11 cellular contexts compared by ENCODE assay signal in genomic region chr11:67563354-67564114, GRCh38. TPM values are rescaled to one million over a fixed set of nuclear protein-coding genes. Genes with fewer than 3 reads are reported as not detected.
DNase-seq lines count a peak whose midpoint lies in the region; ATAC-seq and TF ChIP-seq lines count a peak whose summit lies in the region.
"Had no signal": no experiment of that assay in that cellular context is flagged by ENCODE, and none has a peak within 500 bp of the region (broad histone marks: within the 10 kb centered on the region; RNA-seq: fewer than 3 reads in every experiment).

No MANE protein-coding gene starts in this region.

- no peak overlapping the region for H3K4me3 ChIP-seq in SJSA1
- H3K4me3 ChIP-seq in gastroesophageal sphincter = no peak overlapping the region

- DNase-seq in EH (ENCODE audit: low read depth) (peak; percentile 94), SJSA1 (ENCODE audit: low read depth in 1 of 2, low spot score in 2 of 2) (peak; percentile 96 to 98), posterior vena cava (ENCODE audit: low spot score) (peak; percentile 83)
- no peak for DNase-seq in stimulated activated CD4-positive, alpha-beta T cell treated with anti-CD3 and anti-CD28 coated beads, Interleukin-12 subunit alpha, Interleukin-12 subunit beta, amount 100 ng/mL, for 4 hours
- DNase-seq: activated CD4-positive, alpha-beta T cell treated with anti-CD3 and anti-CD28 coated beads, Interleukin-2, amount 10 ng/mL, durations not matched to agents 7 days and 5 days; effector memory CD4-positive, alpha-beta T cell; NCI-H2171 treated with DMSO at 0.1 percent for 48 hours had no signal

- no peak for TF ChIP-seq POLR2A in gastroesophageal sphincter (IDR thresholded peaks at IDR 0.05)

- no peak for TF ChIP-seq EP300 in gastroesophageal sphincter (IDR thresholded peaks at IDR 0.05)

- no peak for TF ChIP-seq CTCF in gastroesophageal sphincter (IDR thresholded peaks at IDR 0.05)

- H3K27ac ChIP-seq in SJSA1 = peak overlapping the region; percentile 94
- H3K27ac ChIP-seq in gastroesophageal sphincter = no peak overlapping the region

- H3K4me3 Mint-ChIP-seq in activated T-helper 17 cell treated with anti-CD3 and anti-CD28 coated beads, Interleukin-2, amount 50 U/mL, for 72 hours = no peak overlapping the region
- H3K4me3 Mint-ChIP-seq: activated CD4-positive, alpha-beta T cell treated with anti-CD3 and anti-CD28 coated beads, Interleukin-2, amount 10 ng/mL, durations not matched to agents 7 days and 5 days had no signal

- intact Hi-C loops in posterior vena cava (cut with DNase I) = no loop called here

- H3K27ac Mint-ChIP-seq in activated T-helper 17 cell treated with anti-CD3 and anti-CD28 coated beads, Interleukin-2, amount 50 U/mL, for 72 hours = no peak overlapping the region
- H3K27ac Mint-ChIP-seq: activated CD4-positive, alpha-beta T cell treated with anti-CD3 and anti-CD28 coated beads, Interleukin-2, amount 10 ng/mL, durations not matched to agents 7 days and 5 days had no signal

- H3K36me3 ChIP-seq in SJSA1 (no peaks in the 10 kb centered on the region), gastroesophageal sphincter (no peaks in the 10 kb centered on the region)

- peaks cover 9% of the 10 kb centered on the region for H3K27me3 Mint-ChIP-seq in activated T-helper 17 cell treated with anti-CD3 and anti-CD28 coated beads, Interleukin-2, amount 50 U/mL, for 72 hours
- H3K27me3 Mint-ChIP-seq: activated CD4-positive, alpha-beta T cell treated with anti-CD3 and anti-CD28 coated beads, Interleukin-2, amount 10 ng/mL, durations not matched to agents 7 days and 5 days had no signal

- no peaks in the 10 kb centered on the region for H3K9me3 Mint-ChIP-seq in activated T-helper 17 cell treated with anti-CD3 and anti-CD28 coated beads, Interleukin-2, amount 50 U/mL, for 72 hours
- H3K9me3 Mint-ChIP-seq: activated CD4-positive, alpha-beta T cell treated with anti-CD3 and anti-CD28 coated beads, Interleukin-2, amount 10 ng/mL, durations not matched to agents 7 days and 5 days had no signal

- ATAC-seq in gastroesophageal sphincter (peak; percentile 51), HG03442 (IDR thresholded peaks at IDR 0.05; ENCODE audit: unreplicated experiment) (no peak), GM19455 (IDR thresholded peaks at IDR 0.05; ENCODE audit: unreplicated experiment) (no peak)
- ATAC-seq in activated T-helper 17 cell treated with anti-CD3 and anti-CD28 coated beads, Interleukin-2, amount 50 U/mL, for 72 hours (replicated peaks) = no peak

- H3K9me3 ChIP-seq in SJSA1 (replicated peaks) (no peaks in the 10 kb centered on the region), gastroesophageal sphincter (no peaks in the 10 kb centered on the region)

- H3K36me3 Mint-ChIP-seq in activated T-helper 17 cell treated with anti-CD3 and anti-CD28 coated beads, Interleukin-2, amount 50 U/mL, for 72 hours (ENCODE audit: low read depth) = no peaks in the 10 kb centered on the region

- 79 to 83% methylated on average over 12 to 13 of the region's 16 CpGs for WGBS in gastroesophageal sphincter (ENCODE audit: low coverage in 1 of 2), 2 donors

- H3K4me1 Mint-ChIP-seq in activated T-helper 17 cell treated with anti-CD3 and anti-CD28 coated beads, Interleukin-2, amount 50 U/mL, for 72 hours = peaks cover 5% of the 10 kb centered on the region

- no peaks in the 10 kb centered on the region for H3K27me3 ChIP-seq in SJSA1 (replicated peaks)
- peaks cover 13% of the 10 kb centered on the region for H3K27me3 ChIP-seq in gastroesophageal sphincter

- H3K4me1 ChIP-seq in SJSA1 (replicated peaks) (peaks cover 32% of the 10 kb centered on the region), gastroesophageal sphincter (peaks cover 0 to 18% (median 0%) of the 10 kb centered on the region in 3 donors)

RNA-seq across cellular contexts. Expression of gene GSTP1, which starts 20.1 kb away (rescaled TPM):
- total RNA-seq in SJSA1 (2014; rRNA removed; shearing (Covaris generic)) = 2,425 and 2,720 TPM in 2 replicates
- 100 to 1,000 TPM; 514 to 845 (median 628) TPM for total RNA-seq in gastroesophageal sphincter
- total RNA-seq in posterior vena cava = 100 to 1,000 TPM; 338 to 370 TPM
- 100 to 1,000 TPM; 187 to 394 TPM for total RNA-seq in activated T-helper 17 cell treated with anti-CD3 and anti-CD28 coated beads, Interleukin-2, amount 50 U/mL, for 72 hours

RNA-seq across cellular contexts. Expression of gene CABP2, which starts 40.3 kb away (rescaled TPM):
- total RNA-seq in SJSA1 (2014; rRNA removed; shearing (Covaris generic)) = not detected in 2 replicates
- not detected for total RNA-seq in gastroesophageal sphincter
- not detected for total RNA-seq in posterior vena cava
- total RNA-seq in activated T-helper 17 cell treated with anti-CD3 and anti-CD28 coated beads, Interleukin-2, amount 50 U/mL, for 72 hours = not detected
- total RNA-seq: activated CD4-positive, alpha-beta T cell treated with anti-CD3 and anti-CD28 coated beads, Interleukin-2, amount 10 ng/mL, durations not matched to agents 7 days and 5 days had no signal

RNA-seq across cellular contexts. Expression of gene NDUFV1, which starts 43.2 kb away (rescaled TPM):
- total RNA-seq in SJSA1 (2014; rRNA removed; shearing (Covaris generic)) = 308 and 343 TPM in 2 replicates
- total RNA-seq in gastroesophageal sphincter = 100 to 1,000 TPM; 154 to 249 (median 180) TPM
- total RNA-seq in posterior vena cava = 100 to 1,000 TPM; 112 to 116 TPM
- total RNA-seq in activated T-helper 17 cell treated with anti-CD3 and anti-CD28 coated beads, Interleukin-2, amount 50 U/mL, for 72 hours = 100 to 1,000 TPM; 160 to 238 TPM

RNA-seq across cellular contexts. Expression of gene CDK2AP2, which starts 55.6 kb away (rescaled TPM):
- 61.9 and 82.4 TPM in 2 replicates for total RNA-seq in SJSA1 (2014; rRNA removed; shearing (Covaris generic))
- total RNA-seq in gastroesophageal sphincter (10 to 100 TPM; 29.1 to 69.3 (median 53.9) TPM), posterior vena cava (10 to 100 TPM; 39.7 to 40.0 TPM)
- total RNA-seq in activated T-helper 17 cell treated with anti-CD3 and anti-CD28 coated beads, Interleukin-2, amount 50 U/mL, for 72 hours = 10 to 100 TPM; 65.0 to 71.7 TPM

RNA-seq across cellular contexts. Expression of gene PITPNM1, which starts 58.4 kb away (rescaled TPM):
- total RNA-seq in SJSA1 (2014; rRNA removed; shearing (Covaris generic)) = 11.5 and 18.7 TPM in 2 replicates
- total RNA-seq in gastroesophageal sphincter (10 to 100 TPM in 3 of 4 donors, 1 to 10 TPM in 1; 9.5 to 18.7 (median 15.4) TPM), posterior vena cava (10 to 100 TPM; 31.5 to 42.7 TPM)
- total RNA-seq in activated T-helper 17 cell treated with anti-CD3 and anti-CD28 coated beads, Interleukin-2, amount 50 U/mL, for 72 hours = 100 to 1,000 TPM in 1 of 2 donors, 10 to 100 TPM in 1; 97.9 to 111 TPM
